In the genomic region with DNA sequence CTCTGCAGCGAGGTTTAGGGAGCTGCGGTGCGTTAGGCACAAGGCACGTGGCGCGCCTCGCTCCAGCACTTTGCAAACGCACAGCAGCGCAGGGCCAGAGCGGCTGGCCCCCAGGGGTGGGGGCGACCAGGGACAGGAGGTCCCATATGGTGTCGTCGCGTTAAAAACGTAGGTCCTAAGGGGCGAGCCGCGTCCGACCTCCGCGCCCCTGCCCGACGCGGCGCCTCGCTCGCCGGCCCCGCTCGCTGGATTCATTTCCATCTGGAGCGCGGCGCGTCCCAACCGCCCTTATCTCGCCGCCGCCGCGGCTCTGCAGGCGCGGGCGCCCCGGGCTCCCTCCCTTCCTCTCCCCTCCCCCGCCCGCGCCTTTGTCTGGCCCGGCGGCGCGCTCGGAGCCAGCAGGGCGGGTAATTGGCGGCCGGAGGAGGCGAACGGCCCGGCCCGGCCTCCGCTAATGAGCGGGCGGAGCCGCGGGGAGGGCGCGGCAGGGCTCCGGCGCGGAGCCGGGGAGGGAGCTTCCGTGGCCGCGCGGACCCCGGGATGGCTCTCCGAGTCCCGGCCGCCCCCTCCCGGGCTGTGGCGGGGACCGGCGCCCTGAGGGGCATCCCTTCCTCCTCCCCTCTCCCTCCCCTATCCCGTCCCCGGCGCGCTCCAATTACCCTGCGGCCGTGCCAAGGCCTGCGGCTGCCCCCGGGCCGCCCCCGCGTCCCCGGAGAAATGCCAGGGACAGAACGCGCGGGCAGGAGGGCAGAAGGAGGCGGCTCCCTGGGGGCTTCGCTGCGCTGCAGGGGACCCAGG, we compare ENCODE assay signal across 8 cellular contexts.
A peak's percentile ranks its signal among the peaks of the same experiment; 100 is the strongest.
DNase-seq lines count a peak whose midpoint lies in the region; ATAC-seq and TF ChIP-seq lines count a peak whose summit lies in the region.

No MANE protein-coding gene starts in this region.

- H3K4me3 Mint-ChIP-seq in activated naive CD4-positive, alpha-beta T cell treated with anti-CD3 and anti-CD28 coated beads, Interleukin-2, amount 10 ng/mL, durations not matched to agents 7 days and 5 days = no peak overlapping the region

- POLR2A ChIA-PET in GM10248 (lab: Yijun Ruan, JAX) = no interaction called here

- no peaks in the 10 kb centered on the region for H3K36me3 Mint-ChIP-seq in activated naive CD4-positive, alpha-beta T cell treated with anti-CD3 and anti-CD28 coated beads, Interleukin-2, amount 10 ng/mL, durations not matched to agents 7 days and 5 days

- H3K4me1 ChIP-seq in effector memory CD4-positive, alpha-beta T cell (ENCODE audit: control insufficient read depth, insufficient read depth, low read length, poor library complexity, severe bottlenecking) = no peaks in the 10 kb centered on the region

- peak; percentile 69 for ATAC-seq in omental fat pad (ENCODE audit: low FRiP score)

- H3K27me3 Mint-ChIP-seq in activated naive CD4-positive, alpha-beta T cell treated with anti-CD3 and anti-CD28 coated beads, Interleukin-2, amount 10 ng/mL, durations not matched to agents 7 days and 5 days = peaks cover 64% of the 10 kb centered on the region

- H3K27me3 ChIP-seq in effector memory CD4-positive, alpha-beta T cell (replicated peaks; ENCODE audit: control insufficient read depth, insufficient read depth, low read length, poor library complexity, severe bottlenecking) = no peaks in the 10 kb centered on the region

- TF ChIP-seq CTCF in GM10248 (IDR thresholded peaks at IDR 0.05; ENCODE audit: control extremely low read depth, extremely low read depth, low read depth, missing control alignments) = no peak
- no peak for TF ChIP-seq CTCF in omental fat pad (IDR thresholded peaks at IDR 0.05)

- CTCF ChIA-PET in GM10248 (lab: Yijun Ruan, JAX) = no interaction called here
- CTCF ChIA-PET in activated naive CD4-positive, alpha-beta T cell treated with anti-CD3 and anti-CD28 coated beads, Interleukin-2, amount 10 ng/mL, durations not matched to agents 7 days and 5 days (lab: Charles Lee) = no interaction called here

- no peak overlapping the region for H3K27ac Mint-ChIP-seq in activated naive CD4-positive, alpha-beta T cell treated with anti-CD3 and anti-CD28 coated beads, Interleukin-2, amount 10 ng/mL, durations not matched to agents 7 days and 5 days

- H3K9me3 Mint-ChIP-seq in activated naive CD4-positive, alpha-beta T cell treated with anti-CD3 and anti-CD28 coated beads, Interleukin-2, amount 10 ng/mL, durations not matched to agents 7 days and 5 days = no peaks in the 10 kb centered on the region

- no peaks in the 10 kb centered on the region for H3K4me1 Mint-ChIP-seq in activated naive CD4-positive, alpha-beta T cell treated with anti-CD3 and anti-CD28 coated beads, Interleukin-2, amount 10 ng/mL, durations not matched to agents 7 days and 5 days

- H3K36me3 ChIP-seq in effector memory CD4-positive, alpha-beta T cell (ENCODE audit: control insufficient read depth, insufficient read depth, low read length) = no peaks in the 10 kb centered on the region

- H3K9me3 ChIP-seq in effector memory CD4-positive, alpha-beta T cell (ENCODE audit: control insufficient read depth, low read length) = no peaks in the 10 kb centered on the region

- DNase-seq in GM10248 (ENCODE audit: extremely low spot score) (peak; percentile 18), NCI-H2107 treated with DMSO at 0.1 percent for 48 hours (lab: John Stamatoyannopoulos, UW; ENCODE audit: unreplicated experiment) (peak; percentile 16), glomerular visceral epithelial cell (ENCODE audit: extremely low spot score) (peak; percentile 30), omental fat pad (ENCODE audit: low spot score) (no peak), amniotic stem cell (lab: John Stamatoyannopoulos, UW) (no peak), ureter (ENCODE audit: low spot score) (no peak)
- peak; percentile 25 for DNase-seq in activated naive CD4-positive, alpha-beta T cell treated with anti-CD3 and anti-CD28 coated beads, Interleukin-2, amount 10 ng/mL, durations not matched to agents 7 days and 5 days
- DNase-seq in effector memory CD4-positive, alpha-beta T cell = no peak

- no peak overlapping the region for H3K4me3 ChIP-seq in effector memory CD4-positive, alpha-beta T cell (ENCODE audit: insufficient read depth, low read depth, low read length, poor library complexity, severe bottlenecking)

- no peak overlapping the region for H3K27ac ChIP-seq in effector memory CD4-positive, alpha-beta T cell (ENCODE audit: insufficient read depth, low read length, poor library complexity, severe bottlenecking)

Comparison
In these comparisons a context has a peak if more than half of its experiments do, and no peak if none do; other contexts are left out.
1. DNase-seq: peak in GM10248 (single experiment), NCI-H2107 treated with DMSO at 0.1 percent for 48 hours (single experiment), activated naive CD4-positive, alpha-beta T cell treated with anti-CD3 and anti-CD28 coated beads, Interleukin-2, amount 10 ng/mL, durations not matched to agents 7 days and 5 days (single experiment) and glomerular visceral epithelial cell (single experiment); none in omental fat pad (single experiment), amniotic stem cell (single experiment), effector memory CD4-positive, alpha-beta T cell (0 of 3) and ureter (single experiment).